In genomic region chr3:194042947-194043346, GRCh38 we compare ENCODE assay signal across 16 cellular contexts.
DNase-seq lines count a peak whose midpoint lies in the region; ATAC-seq, FAIRE-seq and TF ChIP-seq lines count a peak whose summit lies in the region.
"Had no signal": no experiment of that assay in that cellular context is flagged by ENCODE, and none has a peak within 500 bp of the region (broad histone marks: within the 10 kb centered on the region; RNA-seq: fewer than 3 reads in every experiment).

No MANE protein-coding gene starts in this region.

- peak overlapping the region; percentile 3; the same call in 1 of the 2 replicates for H3K4me3 Mint-ChIP-seq in HFFc6
- H3K4me3 Mint-ChIP-seq: activated naive CD8-positive, alpha-beta T cell treated with anti-CD3 and anti-CD28 coated beads for 36 hours had no signal

- TF ChIP-seq POLR2A in thyroid gland (IDR thresholded peaks at IDR 0.05), result no peak

- no peak overlapping the region for H3K4me2 ChIP-seq in mesendoderm (ENCODE audit: low read length)

- H3K9ac ChIP-seq in adipocyte (ENCODE audit: low read length) (no peak overlapping the region), mesendoderm (ENCODE audit: low read length) (no peak overlapping the region)

- H3K9me3 Mint-ChIP-seq in HFFc6, result no peaks in the 10 kb centered on the region
- H3K9me3 Mint-ChIP-seq: activated naive CD8-positive, alpha-beta T cell treated with anti-CD3 and anti-CD28 coated beads for 36 hours had no signal

- H3K4me1 Mint-ChIP-seq in HFFc6 (ENCODE audit: low read depth), result peaks cover 16% of the 10 kb centered on the region
- H3K4me1 Mint-ChIP-seq: activated naive CD8-positive, alpha-beta T cell treated with anti-CD3 and anti-CD28 coated beads for 36 hours had no signal

- no peak overlapping the region for H2BK15ac ChIP-seq in mesendoderm (replicated peaks; ENCODE audit: low read depth)

- no peak overlapping the region for H2BK5ac ChIP-seq in mesendoderm (ENCODE audit: low read length)

- H3K79me2 ChIP-seq in mesendoderm (ENCODE audit: control insufficient read depth, insufficient read depth, low read length), result no peaks in the 10 kb centered on the region

- no peaks in the 10 kb centered on the region for H3K9me3 ChIP-seq in adipocyte (ENCODE audit: control insufficient read depth, low read length)
- H3K9me3 ChIP-seq in thyroid gland, result no peaks in the 10 kb centered on the region
- H3K9me3 ChIP-seq: BE2C, uterus had no signal

- H3K4me1 ChIP-seq in adipocyte (ENCODE audit: control insufficient read depth, insufficient read depth, low read length), result peaks cover 3% of the 10 kb centered on the region
- H3K4me1 ChIP-seq in mesendoderm (ENCODE audit: control insufficient read depth, low read depth, low read length), result no peaks in the 10 kb centered on the region
- H3K4me1 ChIP-seq in thyroid gland, result peaks cover 14% of the 10 kb centered on the region in 2 donors
- H3K4me1 ChIP-seq: BE2C, uterus had no signal

- no peak overlapping the region for H3K27ac ChIP-seq in mesendoderm (ENCODE audit: low read depth, low read length)
- no peak overlapping the region for H3K27ac ChIP-seq in thyroid gland
- H3K27ac ChIP-seq: uterus had no signal

- peak; percentile 65 for DNase-seq in AG08395 (ENCODE audit: low spot score)
- DNase-seq in HFFc6, result peak; percentile 48
- peak; percentile 56 for DNase-seq in adipocyte (ENCODE audit: low read depth)
- DNase-seq in foreskin fibroblast, result peak; percentile 47 to 52
- DNase-seq in GM19239 (ENCODE audit: insufficient read length, low spot score), result no peak
- no peak for DNase-seq in mesendoderm
- DNase-seq in thyroid gland, result no peak
- DNase-seq: activated CD8-positive, alpha-beta memory T cell treated with anti-CD3 and anti-CD28 coated beads, Interleukin-2, amount 50 U/mL, for 4 hours; activated naive CD8-positive, alpha-beta T cell treated with anti-CD3 and anti-CD28 coated beads for 36 hours; BE2C; DMS79 treated with DMSO at 0.1 percent for 48 hours; NCI-H2081; stimulated activated CD4-positive, alpha-beta T cell treated with anti-CD3 and anti-CD28 coated beads, Interleukin-4, amount 100 ng/mL, for 1 hour; uterus had no signal

- no peak overlapping the region for H2BK120ac ChIP-seq in mesendoderm (ENCODE audit: low read depth, low read length)

- no peaks in the 10 kb centered on the region for H3K36me3 Mint-ChIP-seq in HFFc6 (ENCODE audit: low read depth)
- H3K36me3 Mint-ChIP-seq: activated naive CD8-positive, alpha-beta T cell treated with anti-CD3 and anti-CD28 coated beads for 36 hours had no signal

- H3K4me3 ChIP-seq in adipocyte (ENCODE audit: low read length) (no peak overlapping the region), foreskin fibroblast (ENCODE audit: low read depth in 1 of 2, low read length in 2 of 2) (no peak overlapping the region), mesendoderm (ENCODE audit: low read length) (no peak overlapping the region), thyroid gland (replicated peaks in 1 of 3) (no peak overlapping the region)
- H3K4me3 ChIP-seq: uterus had no signal

- intact Hi-C loops in thyroid gland (cut with DNase I), result no loop called here

- peaks cover 10% of the 10 kb centered on the region for H3K27me3 Mint-ChIP-seq in HFFc6 (ENCODE audit: insufficient read depth)

- H3K36me3 ChIP-seq in adipocyte (ENCODE audit: control insufficient read depth, insufficient read depth, low read length, severe bottlenecking), result no peaks in the 10 kb centered on the region
- H3K36me3 ChIP-seq in mesendoderm (ENCODE audit: control insufficient read depth, insufficient read depth, low read length), result no peaks in the 10 kb centered on the region
- H3K36me3 ChIP-seq in thyroid gland, result no peaks in the 10 kb centered on the region
- H3K36me3 ChIP-seq: BE2C, uterus had no signal

- H3K27ac Mint-ChIP-seq in HFFc6, result peak overlapping the region; percentile 73; the same call in 1 of the 2 replicates
- H3K27ac Mint-ChIP-seq: activated naive CD8-positive, alpha-beta T cell treated with anti-CD3 and anti-CD28 coated beads for 36 hours had no signal

- H3K27me3 ChIP-seq in adipocyte (replicated peaks; ENCODE audit: control insufficient read depth, insufficient read depth, low read length) (peaks cover 29% of the 10 kb centered on the region), mesendoderm (ENCODE audit: insufficient read depth, low read length, poor library complexity) (no peaks in the 10 kb centered on the region), thyroid gland (no peaks in the 10 kb centered on the region)
- H3K27me3 ChIP-seq: BE2C, uterus had no signal

- H4K8ac ChIP-seq in mesendoderm (ENCODE audit: low read depth, low read length), result no peak overlapping the region

- no peak overlapping the region for H3K23ac ChIP-seq in mesendoderm (ENCODE audit: low read length)

- H4K5ac ChIP-seq in mesendoderm (ENCODE audit: low read length), result no peak overlapping the region

- no peak overlapping the region for H3K18ac ChIP-seq in mesendoderm (ENCODE audit: low read length)

- TF ChIP-seq CTCF in HFFc6 (IDR thresholded peaks at IDR 0.05), result no peak
- TF ChIP-seq CTCF in foreskin fibroblast (IDR thresholded peaks at IDR 0.05; ENCODE audit: low read depth, low read length), result no peak
- no peak for TF ChIP-seq CTCF in thyroid gland (IDR thresholded peaks at IDR 0.05)

- no peaks in the 10 kb centered on the region for H3K79me1 ChIP-seq in mesendoderm (ENCODE audit: low read length)

- no peak overlapping the region for H3K4ac ChIP-seq in mesendoderm (ENCODE audit: low read depth, low read length)

- no peak overlapping the region for H2AK5ac ChIP-seq in mesendoderm (ENCODE audit: low read length)

- no CpG with 5 or more reads among the region's 6 CpGs for WGBS in mesendoderm (ENCODE audit: extremely low coverage, insufficient coverage, low lambda C conversion rate)
- WGBS in thyroid gland, 2 donors, result 90 to 95% methylated on average over 6 of the region's 6 CpGs

- H3K56ac ChIP-seq in mesendoderm (ENCODE audit: low read length), result no peak overlapping the region

- no peak for ATAC-seq in GM19455 (IDR thresholded peaks at IDR 0.05; ENCODE audit: unreplicated experiment)
- ATAC-seq: activated CD4-positive, CD25-positive, alpha-beta regulatory T cell treated with anti-CD3 and anti-CD28 coated beads, Interleukin-2, amount 50 U/mL, for 24 hours had no signal

- no peak for FAIRE-seq in GM19239 (lab: Jason Lieb, UNC)

Comparison
In these comparisons a context has a peak if more than half of its experiments do, and no peak if none do; other contexts are left out.
1. DNase-seq: peak in AG08395 (single experiment), HFFc6 (single experiment), adipocyte (single experiment) and foreskin fibroblast (2 of 2); none in GM19239 (single experiment), mesendoderm (single experiment) and thyroid gland (0 of 2).